1 cellular context compared by ENCODE assay signal in genomic region chr1:64136749-64137568, GRCh38.
TF ChIP-seq lines count a peak whose summit lies in the region.

No MANE protein-coding gene starts in this region.

TF ChIP-seq in GM23338, 12 proteins besides CTCF, POLR2A, EP300 and RAD21 (continued from another document):
- TF ChIP-seq ZNF462 (CRISPR knock-in tag; IDR thresholded peaks at IDR 0.05): no peak
- TF ChIP-seq EZH2phosphoT487 (IDR thresholded peaks at IDR 0.05; ENCODE audit: unreplicated experiment): no peak
- TF ChIP-seq ETS1 (IDR thresholded peaks at IDR 0.05): no peak
- TF ChIP-seq ZNF331 (CRISPR knock-in tag; IDR thresholded peaks at IDR 0.05; ENCODE audit: low read depth): no peak
- no peak for TF ChIP-seq CREB1 (CRISPR knock-in tag; IDR thresholded peaks at IDR 0.05; ENCODE audit: low read depth)
- no peak for TF ChIP-seq NANOG (IDR thresholded peaks at IDR 0.05; ENCODE audit: borderline replicate concordance)
- no peak for TF ChIP-seq ZNF114 (CRISPR knock-in tag; IDR thresholded peaks at IDR 0.05)
- TF ChIP-seq REST (IDR thresholded peaks at IDR 0.05; ENCODE audit: unreplicated experiment): no peak
- no peak for TF ChIP-seq JUNB (IDR thresholded peaks at IDR 0.05; ENCODE audit: unreplicated experiment)
- TF ChIP-seq POLR2AphosphoS5 (IDR thresholded peaks at IDR 0.05; ENCODE audit: low read depth): no peak
